Comparison of ENCODE assay signal across 24 cellular contexts in genomic region chr6:100417037-100417436, GRCh38. TPM values are rescaled to one million over a fixed set of nuclear protein-coding genes. Genes with fewer than 3 reads are reported as not detected.
"Had no signal": no experiment of that assay in that cellular context is flagged by ENCODE, and none has a peak within 500 bp of the region (broad histone marks: within the 10 kb centered on the region; RNA-seq: fewer than 3 reads in every experiment).

No MANE protein-coding gene starts in this region.

- H3K36me3 Mint-ChIP-seq: T-cell had no signal

- H3K4me2 ChIP-seq: SK-N-SH had no signal

- H3K4me1 Mint-ChIP-seq: T-cell had no signal

- ATAC-seq: T-cell had no signal

- DNase-seq: KBM-7, NCI-H1092, NCI-H1105 treated with DMSO at 0.1 percent for 48 hours, NCI-H1417 treated with DMSO at 0.1 percent for 48 hours, NCI-H146, NCI-H1694 treated with DMSO at 0.1 percent for 48 hours, NCI-H1930, NCI-H2081, NCI-H2171, NCI-H226, NCI-H446, NCI-H510A, NCI-H524 treated with DMSO at 0.1 percent for 48 hours, NCI-H69, NCI-H774, OCI-M1, RPMI8226, SHP77, SK-N-SH, SW 1271, T-cell had no signal

- H3K9me3 ChIP-seq: SK-N-SH had no signal

- H3K4me3 Mint-ChIP-seq: T-cell had no signal

- H3K9me2 ChIP-seq: SK-N-SH had no signal

- H3K27ac Mint-ChIP-seq: T-cell had no signal

RNA-seq across cellular contexts. Expression of gene SIM1, which starts 47.7 kb away (rescaled TPM):
- total RNA-seq: HT-29, MCF 10A, SK-MEL-5, T-cell had no signal
